Comparison of ENCODE assay signal across 8 cellular contexts in the genomic region with DNA sequence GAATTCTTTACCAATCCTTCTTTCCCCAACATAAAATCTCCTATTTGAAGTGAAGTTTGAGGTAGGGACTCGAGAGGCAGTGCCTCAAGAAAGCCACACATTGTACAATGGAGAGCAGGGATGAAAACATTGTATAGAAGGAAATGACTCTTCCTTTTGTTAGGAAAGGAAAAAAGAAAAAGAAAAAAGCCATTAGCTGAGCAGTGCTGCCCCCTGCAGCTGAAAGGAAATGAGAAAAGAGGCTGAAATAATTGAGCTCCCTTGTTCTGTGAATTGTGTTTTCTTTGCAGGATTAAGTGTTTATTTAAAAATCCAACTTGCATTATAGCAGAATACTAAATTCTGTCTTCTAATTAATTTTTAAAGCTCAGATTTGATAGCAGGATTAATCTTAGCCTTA.
DNase-seq lines count a peak whose midpoint lies in the region; FAIRE-seq and TF ChIP-seq lines count a peak whose summit lies in the region.

No MANE protein-coding gene starts in this region.

- H3K27ac Mint-ChIP-seq in mesothelial cell of epicardium: no peak overlapping the region

- no peak overlapping the region for H3K4me3 Mint-ChIP-seq in mesothelial cell of epicardium

- peaks cover 5% of the 10 kb centered on the region for H3K4me1 Mint-ChIP-seq in mesothelial cell of epicardium

- TF ChIP-seq POLR2A in GM12891 (IDR thresholded peaks at IDR 0.05; ENCODE audit: low read depth, low read length): no peak

- H3K9me3 Mint-ChIP-seq in mesothelial cell of epicardium: no peaks in the 10 kb centered on the region

- no peak for FAIRE-seq in HTR-8/SVneo (lab: Jason Lieb, UNC)
- FAIRE-seq in GM12891 (lab: Jason Lieb, UNC): no peak

- H3K27me3 Mint-ChIP-seq in mesothelial cell of epicardium (ENCODE audit: low read depth): no peaks in the 10 kb centered on the region

- peaks cover 5% of the 10 kb centered on the region for H3K36me3 Mint-ChIP-seq in mesothelial cell of epicardium

- peak; percentile 76 for TF ChIP-seq CTCF in VCaP (conservative IDR thresholded peaks at IDR 0.05)
- TF ChIP-seq CTCF in mesothelial cell of epicardium (IDR thresholded peaks at IDR 0.05; ENCODE audit: unreplicated experiment): no peak

- DNase-seq in AG20443 (ENCODE audit: low spot score) (peak; percentile 49), HTR-8/SVneo (ENCODE audit: insufficient read length, low spot score) (peak; percentile 9), left kidney (ENCODE audit: low read depth, low spot score) (peak; percentile 29), mesothelial cell of epicardium (ENCODE audit: low spot score in 2 of 2, unreplicated experiment in 2 of 2) (no peak), GM12891 (ENCODE audit: insufficient read length, low spot score) (no peak), NCI-H2081 treated with DMSO at 0.1 percent for 48 hours (lab: John Stamatoyannopoulos, UW) (no peak), GM19238 (ENCODE audit: insufficient read length, low spot score) (no peak)

- H3K27ac ChIP-seq in VCaP: no peak overlapping the region

TF ChIP-seq in GM12891, 5 proteins besides CTCF, POLR2A, EP300 and RAD21:
- no peak for TF ChIP-seq POLR2AphosphoS5 (IDR thresholded peaks at IDR 0.05; ENCODE audit: low read depth, low read length)

Comparison
In these comparisons a context has a peak if more than half of its experiments do, and no peak if none do; other contexts are left out.
1. DNase-seq: peak in AG20443 (single experiment), HTR-8/SVneo (single experiment) and left kidney (single experiment); none in mesothelial cell of epicardium (0 of 2), GM12891 (single experiment), NCI-H2081 treated with DMSO at 0.1 percent for 48 hours (single experiment) and GM19238 (single experiment).